ENCODE assay signal across 25 cellular contexts in the genomic region with DNA sequence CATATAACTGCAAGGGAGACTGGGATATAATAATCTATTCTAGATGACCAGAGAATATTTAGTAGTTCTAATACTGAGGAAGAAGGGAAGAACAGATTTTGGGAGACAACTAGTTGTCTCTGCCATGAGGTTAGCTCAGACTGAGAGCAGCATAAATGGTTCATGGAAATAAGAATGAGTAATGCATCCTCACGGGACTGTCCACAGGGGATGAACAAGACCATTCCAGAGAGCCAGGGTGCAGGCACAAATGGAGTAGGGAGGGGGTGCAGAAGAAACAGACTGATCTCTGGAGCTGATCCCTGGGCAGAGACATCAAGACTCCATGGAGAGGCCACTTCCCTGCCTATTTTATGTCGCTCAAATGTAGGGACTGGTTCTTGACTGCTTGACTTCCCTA. TPM values are rescaled to one million over a fixed set of nuclear protein-coding genes. Genes with fewer than 3 reads are reported as not detected.
DNase-seq lines count a peak whose midpoint lies in the region; ATAC-seq and TF ChIP-seq lines count a peak whose summit lies in the region.
"Had no signal": no experiment of that assay in that cellular context is flagged by ENCODE, and none has a peak within 500 bp of the region (broad histone marks: within the 10 kb centered on the region; RNA-seq: fewer than 3 reads in every experiment).

No MANE protein-coding gene starts in this region.

- H3K36me3 Mint-ChIP-seq in activated T-cell treated with anti-CD3 and anti-CD28 coated beads, Interleukin-2, amount 50 U/mL, for 24 hours (ENCODE audit: low read depth) = peaks cover 91% of the 10 kb centered on the region
- H3K36me3 Mint-ChIP-seq in activated T-cell treated with anti-CD3 and anti-CD28 coated beads, Interleukin-2, amount 50 U/mL, for 4 hours (ENCODE audit: insufficient read depth) = peaks cover 64% of the 10 kb centered on the region
- H3K36me3 Mint-ChIP-seq in CD8-positive, alpha-beta memory T cell = peaks cover 35 to 82% (median 38%) of the 10 kb centered on the region in 3 donors
- H3K36me3 Mint-ChIP-seq in activated T-helper 2 cell treated with anti-CD3 and anti-CD28 coated beads, Interferon-gamma antibody, Interleukin-2, Interleukin-4, amounts not matched to agents 10 μg/mL and 5 μg/mL and 100 μg/mL, durations not matched to agents 14 hours and 24 hours and 36 hours (ENCODE audit: low read depth) = peaks cover 86% of the 10 kb centered on the region
- H3K36me3 Mint-ChIP-seq: neural progenitor cell had no signal

- H3K4me1 Mint-ChIP-seq in activated T-cell treated with anti-CD3 and anti-CD28 coated beads, Interleukin-2, amount 50 U/mL, for 24 hours (ENCODE audit: low read depth) = peaks cover 86% of the 10 kb centered on the region
- peaks cover 84% of the 10 kb centered on the region for H3K4me1 Mint-ChIP-seq in activated T-cell treated with anti-CD3 and anti-CD28 coated beads, Interleukin-2, amount 50 U/mL, for 4 hours (ENCODE audit: low read depth)
- H3K4me1 Mint-ChIP-seq in CD8-positive, alpha-beta memory T cell = peaks cover 77 to 93% (median 89%) of the 10 kb centered on the region in 3 donors
- peaks cover 56% of the 10 kb centered on the region for H3K4me1 Mint-ChIP-seq in activated T-helper 2 cell treated with anti-CD3 and anti-CD28 coated beads, Interferon-gamma antibody, Interleukin-2, Interleukin-4, amounts not matched to agents 10 μg/mL and 5 μg/mL and 100 μg/mL, durations not matched to agents 14 hours and 24 hours and 36 hours (ENCODE audit: low read depth)
- H3K4me1 Mint-ChIP-seq: neural progenitor cell had no signal

- peaks cover 84% of the 10 kb centered on the region for H3K4me1 ChIP-seq in CD8-positive, alpha-beta memory T cell (ENCODE audit: insufficient read depth, low read length)
- H3K4me1 ChIP-seq in osteoblast (ENCODE audit: insufficient read depth, low read length) = no peaks in the 10 kb centered on the region
- H3K4me1 ChIP-seq: A549, neural progenitor cell, prostate gland had no signal

- H4K20me1 ChIP-seq in osteoblast (ENCODE audit: insufficient read depth, low read length) = peaks cover 3% of the 10 kb centered on the region
- H4K20me1 ChIP-seq: BLaER1 had no signal

- no peak overlapping the region for H3K4me2 ChIP-seq in osteoblast (ENCODE audit: insufficient read depth, low read length)
- H3K4me2 ChIP-seq: A549, BLaER1, KMS-11, neural progenitor cell had no signal

- H3K36me3 ChIP-seq in CD8-positive, alpha-beta memory T cell (ENCODE audit: insufficient read depth, low read length) = peaks cover 55% of the 10 kb centered on the region
- H3K36me3 ChIP-seq in osteoblast (ENCODE audit: insufficient read depth, low read length) = peaks cover 48% of the 10 kb centered on the region
- H3K36me3 ChIP-seq: neural progenitor cell, prostate gland had no signal

- no peak overlapping the region for H3K4me3 Mint-ChIP-seq in activated T-cell treated with anti-CD3 and anti-CD28 coated beads, Interleukin-2, amount 50 U/mL, for 24 hours
- no peak overlapping the region for H3K4me3 Mint-ChIP-seq in activated T-cell treated with anti-CD3 and anti-CD28 coated beads, Interleukin-2, amount 50 U/mL, for 4 hours
- peak overlapping the region in 1 of 7 donors; percentile 29 for H3K4me3 Mint-ChIP-seq in CD8-positive, alpha-beta memory T cell
- no peak overlapping the region for H3K4me3 Mint-ChIP-seq in activated T-helper 2 cell treated with anti-CD3 and anti-CD28 coated beads, Interferon-gamma antibody, Interleukin-2, Interleukin-4, amounts not matched to agents 10 μg/mL and 5 μg/mL and 100 μg/mL, durations not matched to agents 14 hours and 24 hours and 36 hours (ENCODE audit: low read depth)
- H3K4me3 Mint-ChIP-seq: activated CD8-positive, alpha-beta memory T cell treated with anti-CD3 and anti-CD28 coated beads, Interleukin-2, amount 10 ng/mL, durations not matched to agents 7 days and 5 days; neural progenitor cell had no signal

- DNase-seq in activated T-cell treated with anti-CD3 and anti-CD28 coated beads, Interleukin-2, amount 50 U/mL, for 24 hours = no peak
- no peak for DNase-seq in activated T-cell treated with anti-CD3 and anti-CD28 coated beads, Interleukin-2, amount 50 U/mL, for 4 hours
- no peak for DNase-seq in CD8-positive, alpha-beta memory T cell
- no peak for DNase-seq in activated T-helper 2 cell treated with anti-CD3 and anti-CD28 coated beads, Interferon-gamma antibody, Interleukin-2, Interleukin-4, amounts not matched to agents 10 μg/mL and 5 μg/mL and 100 μg/mL, durations not matched to agents 14 hours and 24 hours and 36 hours (ENCODE audit: low spot score)
- DNase-seq in osteoblast (ENCODE audit: insufficient read length, low spot score, missing footprints) (peak; percentile 80), GOT3 (lab: John Stamatoyannopoulos, UW) (no peak)
- no peak for DNase-seq in NK-92 treated with Interleukin-12 subunit alpha and Interleukin-12 subunit beta, amount 100 ng/mL, for 24 hours (lab: John Stamatoyannopoulos, UW)
- DNase-seq: activated CD8-positive, alpha-beta memory T cell treated with anti-CD3 and anti-CD28 coated beads, Interleukin-2, amount 10 ng/mL, durations not matched to agents 7 days and 5 days; activated gamma-delta T cell; anterior cingulate cortex; cortex of kidney; esophagus squamous epithelium; islet precursor cell; NCI-H2171; NCI-H524; Peyer's patch; SIG-M5; transverse colon had no signal

- POLR2A ChIA-PET in CD8-positive, alpha-beta memory T cell (lab: Charles Lee) = interaction anchor here (0.5 to 1.8 kb wide), 4 partner anchors 10 to 166 kb away, joined by 3 to 5 read pairs (median 4); a partner anchor contains a TSS

- no peaks in the 10 kb centered on the region for H3K9me3 ChIP-seq in CD8-positive, alpha-beta memory T cell (ENCODE audit: low read length)
- no peaks in the 10 kb centered on the region for H3K9me3 ChIP-seq in osteoblast (ENCODE audit: low read depth, low read length)
- H3K9me3 ChIP-seq: A549, BLaER1, esophagus squamous epithelium, Peyer's patch, prostate gland, transverse colon had no signal

- no peak overlapping the region for H2AFZ ChIP-seq in osteoblast (ENCODE audit: low read length)
- H2AFZ ChIP-seq: neural progenitor cell had no signal

- CTCF ChIA-PET in CD8-positive, alpha-beta memory T cell (lab: Charles Lee) = interaction anchor here (1.3 to 1.8 kb wide), 5 partner anchors 10 to 55 kb away, joined by 3 to 6 read pairs (median 4); no protein-coding TSS in a partner anchor

- H3K79me2 ChIP-seq in osteoblast (ENCODE audit: insufficient read depth, low read length) = peaks cover 28% of the 10 kb centered on the region

- ATAC-seq in activated T-cell treated with anti-CD3 and anti-CD28 coated beads, Interleukin-2, amount 50 U/mL, for 4 hours = no peak
- no peak for ATAC-seq in HG03280 (IDR thresholded peaks at IDR 0.05; ENCODE audit: unreplicated experiment)
- ATAC-seq: A549; activated CD8-positive, alpha-beta memory T cell treated with anti-CD3 and anti-CD28 coated beads, Interleukin-2, amount 10 ng/mL, durations not matched to agents 7 days and 5 days had no signal

- no peak for TF ChIP-seq CTCF in osteoblast (IDR thresholded peaks at IDR 0.05; ENCODE audit: extremely low read depth, low read depth, low read length)

- H3K27ac Mint-ChIP-seq in activated T-cell treated with anti-CD3 and anti-CD28 coated beads, Interleukin-2, amount 50 U/mL, for 24 hours = peak overlapping the region; percentile 4
- peak overlapping the region; percentile 10 to 89 (median 73) for H3K27ac Mint-ChIP-seq in CD8-positive, alpha-beta memory T cell
- H3K27ac Mint-ChIP-seq in activated T-helper 2 cell treated with anti-CD3 and anti-CD28 coated beads, Interferon-gamma antibody, Interleukin-2, Interleukin-4, amounts not matched to agents 10 μg/mL and 5 μg/mL and 100 μg/mL, durations not matched to agents 14 hours and 24 hours and 36 hours = peak overlapping the region; percentile 29
- H3K27ac Mint-ChIP-seq: activated CD8-positive, alpha-beta memory T cell treated with anti-CD3 and anti-CD28 coated beads, Interleukin-2, amount 10 ng/mL, durations not matched to agents 7 days and 5 days; neural progenitor cell had no signal

- intact Hi-C loops in activated T-helper 2 cell treated with anti-CD3 and anti-CD28 coated beads, Interferon-gamma antibody, Interleukin-2, Interleukin-4, amounts not matched to agents 10 μg/mL and 5 μg/mL and 100 μg/mL, durations not matched to agents 14 hours and 24 hours and 36 hours (cut with micrococcal nuclease) = loop anchor here (10.0 kb wide), 2 partner anchors 405 to 585 kb away; no protein-coding TSS in a partner anchor

- no peak overlapping the region for H3K27ac ChIP-seq in CD8-positive, alpha-beta memory T cell (ENCODE audit: low read depth, low read length)
- no peak overlapping the region for H3K27ac ChIP-seq in osteoblast (ENCODE audit: low read depth, low read length)
- H3K27ac ChIP-seq: A549, BLaER1, esophagus squamous epithelium, KMS-11, neural progenitor cell, Peyer's patch, prostate gland, transverse colon had no signal

- H3K27me3 ChIP-seq in CD8-positive, alpha-beta memory T cell (ENCODE audit: insufficient read depth, low read length, poor library complexity, severe bottlenecking) = no peaks in the 10 kb centered on the region
- no peaks in the 10 kb centered on the region for H3K27me3 ChIP-seq in osteoblast (ENCODE audit: insufficient read depth, low read length)
- H3K27me3 ChIP-seq: BLaER1, esophagus squamous epithelium, neural progenitor cell, Peyer's patch, transverse colon had no signal

- H3K4me3 ChIP-seq in CD8-positive, alpha-beta memory T cell (ENCODE audit: low read length) = no peak overlapping the region
- H3K4me3 ChIP-seq in osteoblast (ENCODE audit: insufficient read depth, low read length) = no peak overlapping the region
- H3K4me3 ChIP-seq: A549, BLaER1, esophagus squamous epithelium, neural progenitor cell, Peyer's patch, prostate gland, transverse colon had no signal

- peaks cover 2% of the 10 kb centered on the region for H3K9me3 Mint-ChIP-seq in activated T-cell treated with anti-CD3 and anti-CD28 coated beads, Interleukin-2, amount 50 U/mL, for 24 hours
- H3K9me3 Mint-ChIP-seq in activated T-cell treated with anti-CD3 and anti-CD28 coated beads, Interleukin-2, amount 50 U/mL, for 4 hours = no peaks in the 10 kb centered on the region
- H3K9me3 Mint-ChIP-seq in CD8-positive, alpha-beta memory T cell = no peaks in the 10 kb centered on the region
- no peaks in the 10 kb centered on the region for H3K9me3 Mint-ChIP-seq in activated T-helper 2 cell treated with anti-CD3 and anti-CD28 coated beads, Interferon-gamma antibody, Interleukin-2, Interleukin-4, amounts not matched to agents 10 μg/mL and 5 μg/mL and 100 μg/mL, durations not matched to agents 14 hours and 24 hours and 36 hours
- H3K9me3 Mint-ChIP-seq: neural progenitor cell had no signal

- no peaks in the 10 kb centered on the region for H3K27me3 Mint-ChIP-seq in activated T-cell treated with anti-CD3 and anti-CD28 coated beads, Interleukin-2, amount 50 U/mL, for 24 hours
- no peaks in the 10 kb centered on the region for H3K27me3 Mint-ChIP-seq in activated T-cell treated with anti-CD3 and anti-CD28 coated beads, Interleukin-2, amount 50 U/mL, for 4 hours (ENCODE audit: low read depth)
- H3K27me3 Mint-ChIP-seq in CD8-positive, alpha-beta memory T cell = peaks cover 0 to 1% of the 10 kb centered on the region in 2 donors
- no peaks in the 10 kb centered on the region for H3K27me3 Mint-ChIP-seq in activated T-helper 2 cell treated with anti-CD3 and anti-CD28 coated beads, Interferon-gamma antibody, Interleukin-2, Interleukin-4, amounts not matched to agents 10 μg/mL and 5 μg/mL and 100 μg/mL, durations not matched to agents 14 hours and 24 hours and 36 hours (ENCODE audit: low read depth)
- H3K27me3 Mint-ChIP-seq: activated CD8-positive, alpha-beta memory T cell treated with anti-CD3 and anti-CD28 coated beads, Interleukin-2, amount 10 ng/mL, durations not matched to agents 7 days and 5 days had no signal

RNA-seq across cellular contexts. Expression of a gene that starts 30.4 kb away (rescaled TPM):
- 100 to 1,000 TPM; 143 to 180 (median 158) TPM for total RNA-seq in activated T-cell treated with anti-CD3 and anti-CD28 coated beads, Interleukin-2, amount 50 U/mL, for 4 hours
- total RNA-seq in CD8-positive, alpha-beta memory T cell = 100 to 1,000 TPM; 173 to 178 TPM
- polyA plus RNA-seq in CD8-positive, alpha-beta memory T cell = 165 TPM
- total RNA-seq in activated T-helper 2 cell treated with anti-CD3 and anti-CD28 coated beads, Interferon-gamma antibody, Interleukin-2, Interleukin-4, amounts not matched to agents 10 μg/mL and 5 μg/mL and 100 μg/mL, durations not matched to agents 14 hours and 24 hours and 36 hours = 166 and 169 TPM in 2 replicates
- 52.1 and 57.2 TPM in 2 replicates for total RNA-seq in osteoblast

RNA-seq across cellular contexts. Expression of a gene that starts 58.0 kb away (rescaled TPM):
- under 1 TPM in 1 of 3 donors, not detected in 2; 0.11 TPM for total RNA-seq in activated T-cell treated with anti-CD3 and anti-CD28 coated beads, Interleukin-2, amount 50 U/mL, for 4 hours
- total RNA-seq in CD8-positive, alpha-beta memory T cell = not detected
- polyA plus RNA-seq in CD8-positive, alpha-beta memory T cell = not detected
- total RNA-seq in activated T-helper 2 cell treated with anti-CD3 and anti-CD28 coated beads, Interferon-gamma antibody, Interleukin-2, Interleukin-4, amounts not matched to agents 10 μg/mL and 5 μg/mL and 100 μg/mL, durations not matched to agents 14 hours and 24 hours and 36 hours = not detected in 2 replicates
- total RNA-seq in osteoblast = not detected in 2 replicates
- total RNA-seq: activated CD8-positive, alpha-beta memory T cell treated with anti-CD3 and anti-CD28 coated beads, Interleukin-2, amount 10 ng/mL, durations not matched to agents 7 days and 5 days; H7 had no signal
- polyA plus RNA-seq: A549 had no signal

Comparison
In these comparisons a context has a peak if more than half of its experiments do, and no peak if none do; other contexts are left out.
1. H3K27ac Mint-ChIP-seq: peak in every context shown above with its lines; median percentile 73 in CD8-positive, alpha-beta memory T cell; 29 in activated T-helper 2 cell treated with anti-CD3 and anti-CD28 coated beads, Interferon-gamma antibody, Interleukin-2, Interleukin-4, amounts not matched to agents 10 μg/mL and 5 μg/mL and 100 μg/mL, durations not matched to agents 14 hours and 24 hours and 36 hours; 4 in activated T-cell treated with anti-CD3 and anti-CD28 coated beads, Interleukin-2, amount 50 U/mL, for 24 hours.